Comparison of ENCODE assay signal across 20 cellular contexts in the genomic region with DNA sequence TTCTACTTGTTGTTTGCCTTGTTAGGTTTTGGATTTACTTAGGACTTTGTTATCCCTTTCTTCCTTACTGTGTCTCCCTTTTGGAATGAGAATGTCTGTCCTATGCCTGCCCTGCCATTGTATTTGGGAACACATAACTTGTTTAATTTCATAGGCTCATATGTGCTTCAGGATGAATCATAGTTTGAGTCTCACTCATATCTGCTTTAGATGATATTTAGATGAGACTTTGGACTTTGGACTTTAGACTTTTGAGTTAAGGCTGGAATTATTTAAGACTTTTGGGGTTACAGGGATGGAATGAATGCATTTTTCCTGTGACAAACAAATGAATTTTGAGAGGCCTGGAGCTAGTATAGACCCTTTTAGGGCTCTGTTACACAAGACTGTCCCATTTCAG.
"Had no signal": no experiment of that assay in that cellular context is flagged by ENCODE, and none has a peak within 500 bp of the region (broad histone marks: within the 10 kb centered on the region; RNA-seq: fewer than 3 reads in every experiment).

No MANE protein-coding gene starts in this region.

- H3K27ac ChIP-seq: dorsolateral prefrontal cortex, gastrocnemius medialis, neural progenitor cell, parathyroid adenoma, testis, tibial artery had no signal

- H3K36me3 ChIP-seq: gastrocnemius medialis, neural progenitor cell, tibial artery had no signal

- H3K4me1 ChIP-seq: neural progenitor cell, parathyroid adenoma, testis, tibial artery had no signal

- H3K4me2 ChIP-seq: neural progenitor cell, smooth muscle cell had no signal

- DNase-seq: dorsolateral prefrontal cortex; effector CD4-positive, alpha-beta T cell; foreskin fibroblast; gastrocnemius medialis; mesenchymal stem cell; naive thymus-derived CD4-positive, alpha-beta T cell; stimulated activated CD4-positive, alpha-beta T cell treated with anti-CD3 and anti-CD28 coated beads, Interleukin-12 subunit alpha, Interleukin-12 subunit beta, amount 100 ng/mL, for 4 hours; stimulated activated CD4-positive, alpha-beta T cell treated with anti-CD3 and anti-CD28 coated beads, Interleukin-1b, Interleukin-23, amount 100 ng/mL, for 48 hours; stimulated activated CD4-positive, alpha-beta T cell treated with anti-CD3 and anti-CD28 coated beads, Interleukin-4, amount 100 ng/mL, for 1 hour; stimulated activated CD8-positive, alpha-beta memory T cell treated with anti-CD3 and anti-CD28 coated beads, Interleukin-4, amount 100 ng/mL, for 48 hours; stimulated activated naive CD4-positive, alpha-beta T cell treated with Interleukin-2 at 50 U/mL for 16 hours; substantia nigra; testis; tibial artery had no signal

- H3K79me2 ChIP-seq: parathyroid adenoma had no signal

- H3K4me3 ChIP-seq: dorsolateral prefrontal cortex, gastrocnemius medialis, neural progenitor cell, smooth muscle cell, testis, tibial artery had no signal

- H3K9me3 ChIP-seq: gastrocnemius medialis, testis, tibial artery had no signal

- H2AFZ ChIP-seq: neural progenitor cell, parathyroid adenoma had no signal

- H3K27me3 ChIP-seq: dorsolateral prefrontal cortex, gastrocnemius medialis, neural progenitor cell, testis, tibial artery had no signal

- H3K9ac ChIP-seq: neural progenitor cell, parathyroid adenoma had no signal

- ATAC-seq: gastrocnemius medialis; left lobe of liver; naive thymus-derived CD4-positive, alpha-beta T cell; sciatic nerve had no signal

- FAIRE-seq: keratinocyte had no signal
